8 cellular contexts compared by ENCODE assay signal in the genomic region with DNA sequence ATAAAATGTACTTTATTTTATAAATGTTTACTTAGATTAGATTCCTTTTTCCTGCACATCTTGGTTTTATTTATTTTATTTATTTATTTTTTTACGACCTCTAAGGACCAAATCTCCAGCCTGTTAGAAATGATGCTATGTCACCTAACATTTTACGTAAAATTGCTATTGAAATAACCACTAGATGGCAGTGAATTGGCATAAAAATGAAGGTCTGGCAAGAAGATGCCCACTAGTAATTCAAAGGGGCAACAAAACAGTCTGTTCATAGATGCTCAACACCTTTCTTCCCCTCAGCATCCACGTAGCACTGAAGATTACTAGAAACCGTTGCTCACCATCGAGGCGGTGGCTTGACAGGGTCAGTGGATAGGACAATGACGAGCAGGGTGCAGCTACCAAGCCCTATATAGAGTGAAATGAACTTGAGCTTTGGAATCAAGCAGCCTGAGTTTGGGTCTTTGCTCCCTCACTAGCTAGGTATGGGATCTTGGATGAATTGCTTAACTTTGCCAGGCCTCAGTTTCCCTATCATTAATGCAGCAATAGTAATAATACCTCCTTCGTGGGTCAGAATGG.
DNase-seq lines count a peak whose midpoint lies in the region; ATAC-seq and TF ChIP-seq lines count a peak whose summit lies in the region.

No MANE protein-coding gene starts in this region.

- H3K27ac ChIP-seq in cardiac muscle cell: no peak overlapping the region

- intact Hi-C loops in left ventricle myocardium superior (cut with micrococcal nuclease): loop anchor here (5.0 kb wide), 1 partner anchor 339 kb away; no protein-coding TSS in a partner anchor

- no peaks in the 10 kb centered on the region for H3K4me1 ChIP-seq in cardiac muscle cell (ENCODE audit: low read depth)

- DNase-seq in cardiac muscle cell (ENCODE audit: low read depth in 1 of 2, low spot score in 1 of 2): peak; percentile 57 to 70
- no peak for DNase-seq in left ventricle myocardium superior
- DNase-seq in NCI-H345 treated with DMSO at 0.1 percent for 48 hours (lab: John Stamatoyannopoulos, UW; ENCODE audit: unreplicated experiment): peak; percentile 54
- peak; percentile 73 for DNase-seq in choroid plexus epithelial cell (ENCODE audit: low read depth)
- peak; percentile 44 for DNase-seq in midbrain (lab: John Stamatoyannopoulos, UW)
- DNase-seq in activated CD4-positive, alpha-beta T cell treated with anti-CD3 and anti-CD28 coated beads for 1 hour: no peak

- H3K9me3 ChIP-seq in cardiac muscle cell (ENCODE audit: low read depth): no peaks in the 10 kb centered on the region

- no peaks in the 10 kb centered on the region for H3K36me3 ChIP-seq in cardiac muscle cell

- TF ChIP-seq CTCF in cardiac muscle cell (IDR thresholded peaks at IDR 0.05; ENCODE audit: low read depth, low read length) (peak; percentile 50), choroid plexus epithelial cell (conservative IDR thresholded peaks at IDR 0.05; ENCODE audit: low read depth, low read length) (peak; percentile 65)

- H3K4me3 ChIP-seq in cardiac muscle cell (no peak overlapping the region), choroid plexus epithelial cell (ENCODE audit: low read depth, low read length) (no peak overlapping the region)

- ATAC-seq in left ventricle myocardium superior: no peak
- ATAC-seq in GM21381 (IDR thresholded peaks at IDR 0.05; ENCODE audit: unreplicated experiment): no peak
- ATAC-seq in HG03097 (IDR thresholded peaks at IDR 0.05; ENCODE audit: low FRiP score, unreplicated experiment): no peak

- H3K27me3 ChIP-seq in cardiac muscle cell: no peaks in the 10 kb centered on the region

Comparison
In these comparisons a context has a peak if more than half of its experiments do, and no peak if none do; other contexts are left out.
1. DNase-seq: peak in cardiac muscle cell (2 of 2), NCI-H345 treated with DMSO at 0.1 percent for 48 hours (single experiment), choroid plexus epithelial cell (single experiment) and midbrain (single experiment); none in left ventricle myocardium superior (single experiment) and activated CD4-positive, alpha-beta T cell treated with anti-CD3 and anti-CD28 coated beads for 1 hour (single experiment).